ENCODE assay signal across 9 cellular contexts in genomic region chr6:125918230-125918629, GRCh38. TPM values are rescaled to one million over a fixed set of nuclear protein-coding genes. Genes with fewer than 3 reads are reported as not detected.
A peak's percentile ranks its signal among the peaks of the same experiment; 100 is the strongest.
DNase-seq lines count a peak whose midpoint lies in the region; ATAC-seq, FAIRE-seq and TF ChIP-seq lines count a peak whose summit lies in the region.
"Had no signal": no experiment of that assay in that cellular context is flagged by ENCODE, and none has a peak within 500 bp of the region (broad histone marks: within the 10 kb centered on the region; RNA-seq: fewer than 3 reads in every experiment).

No MANE protein-coding gene starts in this region.

- dilution Hi-C loops in endothelial cell of umbilical vein (cut with MboI; ENCODE audit: extremely low pct_ligation_motif_present, low sequenced_read_pairs), result no loop called here

- H3K9me1 ChIP-seq in endothelial cell of umbilical vein (replicated peaks; ENCODE audit: control insufficient read depth, extremely low read depth, insufficient read depth, low read length), result no peaks in the 10 kb centered on the region

- DNase-seq in CD14-positive monocyte (ENCODE audit: low spot score) (no peak), endothelial cell of umbilical vein (ENCODE audit: low read depth, low spot score) (no peak), omental fat pad (ENCODE audit: low spot score) (no peak), NCI-H446 (lab: John Stamatoyannopoulos, UW) (no peak), iPS-NIHi11 (ENCODE audit: low spot score) (no peak), AML-193 (lab: John Stamatoyannopoulos, UW) (no peak)
- no peak for DNase-seq in activated CD4-positive, CD25-positive, alpha-beta regulatory T cell treated with anti-CD3 and anti-CD28 coated beads, Interleukin-2, amount 50 U/mL, for 72 hours

- no peak for FAIRE-seq in endothelial cell of umbilical vein (lab: Jason Lieb, UNC)

- intact Hi-C loops in CD14-positive monocyte (cut with micrococcal nuclease), result loop anchor here in 1 of 2 donors (5.0 kb wide), 1 partner anchor 39 kb away; the partner anchor contains the start of gene HINT3
- intact Hi-C loops in endothelial cell of umbilical vein (cut with micrococcal nuclease), result no loop called here

- H3K27ac ChIP-seq in OCI-LY1 (ENCODE audit: low read depth, low read length, poor library complexity, severe bottlenecking) (no peak overlapping the region), endothelial cell of umbilical vein (ENCODE audit: insufficient read depth, low read depth, low read length) (peak overlapping the region; percentile 19)

- peaks cover 0 to 3% (median 0%) of the 10 kb centered on the region in 7 donors for H3K9me3 Mint-ChIP-seq in CD14-positive monocyte

- H3K4me3 ChIP-seq in OCI-LY1 (ENCODE audit: low read depth, low read length, poor library complexity, severe bottlenecking) (no peak overlapping the region), endothelial cell of umbilical vein (replicated peaks in 1 of 3; ENCODE audit: insufficient read depth in 1 of 3, low read depth in 1 of 3, low read length in 3 of 3) (no peak overlapping the region)
- H3K4me3 ChIP-seq: ovary had no signal

- peaks cover 78% of the 10 kb centered on the region for H3K36me3 ChIP-seq in OCI-LY1 (ENCODE audit: insufficient read depth, low read length)
- H3K36me3 ChIP-seq in endothelial cell of umbilical vein (ENCODE audit: control insufficient read depth in 2 of 2, extremely low read depth in 1 of 2, insufficient read depth in 2 of 2, low read length in 2 of 2), result peaks cover 20 to 22% of the 10 kb centered on the region in 2 experiments
- H3K36me3 ChIP-seq: ovary had no signal

- peaks cover 37% of the 10 kb centered on the region for H3K4me1 Mint-ChIP-seq in CD14-positive monocyte

- TF ChIP-seq CTCF in CD14-positive monocyte (IDR thresholded peaks at IDR 0.05) (no peak), OCI-LY1 (IDR thresholded peaks at IDR 0.05; ENCODE audit: low read length) (no peak), endothelial cell of umbilical vein (IDR thresholded peaks at IDR 0.05; ENCODE audit: extremely low read depth in 1 of 2, insufficient read depth in 1 of 2, low read depth in 1 of 2, low read length in 2 of 2) (no peak), omental fat pad (IDR thresholded peaks at IDR 0.05) (no peak)

- peak overlapping the region; percentile 42 to 97 (median 94) for H3K27ac Mint-ChIP-seq in CD14-positive monocyte

- no peaks in the 10 kb centered on the region for H3K9me2 ChIP-seq in OCI-LY1 (ENCODE audit: low read depth, low read length)

- H3K36me3 Mint-ChIP-seq in CD14-positive monocyte, result peaks cover 52 to 53% of the 10 kb centered on the region in 2 donors

- no peak overlapping the region for H3K9ac ChIP-seq in OCI-LY1 (ENCODE audit: low read length)
- H3K9ac ChIP-seq in endothelial cell of umbilical vein (replicated peaks; ENCODE audit: extremely low read depth, insufficient read depth, low read length), result no peak overlapping the region

- no peak for TF ChIP-seq POLR2A in endothelial cell of umbilical vein (IDR thresholded peaks at IDR 0.05; ENCODE audit: low read depth, low read length)

- H3K4me2 ChIP-seq in OCI-LY1 (ENCODE audit: low read length) (peak overlapping the region; percentile 36; the same call in 1 of the 2 replicates), endothelial cell of umbilical vein (ENCODE audit: insufficient read depth, low read length) (no peak overlapping the region)

- H3K4me1 ChIP-seq in OCI-LY1 (ENCODE audit: insufficient read depth, low read length, severe bottlenecking) (peaks cover 23% of the 10 kb centered on the region), endothelial cell of umbilical vein (ENCODE audit: control insufficient read depth, extremely low read depth, insufficient read depth, low read length) (peaks cover 25% of the 10 kb centered on the region)

- ATAC-seq in omental fat pad (ENCODE audit: low FRiP score), result peak; percentile 38

- no peak overlapping the region for H2AFZ ChIP-seq in OCI-LY1 (ENCODE audit: low read length)
- H2AFZ ChIP-seq in endothelial cell of umbilical vein (ENCODE audit: low read depth, low read length), result no peak overlapping the region

- BruUV-seq in endothelial cell of umbilical vein (replicated peaks; lab: Mats Ljungman, UMichigan), result no TSS peak

- CTCF ChIA-PET in endothelial cell of umbilical vein (lab: Charles Lee), result interaction anchor here (0.8 to 3.1 kb wide), 9 partner anchors 12 to 128 kb away, joined by 3 to 23 read pairs (median 5); partner anchors contain the start of genes HINT3 and NCOA7

- H3K9me3 ChIP-seq in OCI-LY1 (ENCODE audit: low read length), result no peaks in the 10 kb centered on the region
- H3K9me3 ChIP-seq in endothelial cell of umbilical vein (replicated peaks; ENCODE audit: control insufficient read depth, insufficient read depth, low read length), result no peaks in the 10 kb centered on the region
- H3K9me3 ChIP-seq: ovary had no signal

- H3K27me3 ChIP-seq in OCI-LY1 (ENCODE audit: insufficient read depth, low read length) (no peaks in the 10 kb centered on the region), endothelial cell of umbilical vein (ENCODE audit: control insufficient read depth in 2 of 2, insufficient read depth in 2 of 2, low read length in 2 of 2) (no peaks in the 10 kb centered on the region)
- H3K27me3 ChIP-seq: ovary had no signal

- no peaks in the 10 kb centered on the region for H3F3A ChIP-seq in OCI-LY1 (ENCODE audit: insufficient read depth, low read length)

- H3K79me2 ChIP-seq in OCI-LY1 (ENCODE audit: insufficient read depth, low read length), result no peaks in the 10 kb centered on the region
- no peaks in the 10 kb centered on the region for H3K79me2 ChIP-seq in endothelial cell of umbilical vein (ENCODE audit: control insufficient read depth, insufficient read depth, low read length)

- H3K27me3 Mint-ChIP-seq in CD14-positive monocyte (ENCODE audit: low read depth in 3 of 3), result no peaks in the 10 kb centered on the region

- POLR2A ChIA-PET in endothelial cell of umbilical vein (lab: Charles Lee), result no interaction called here

- no peaks in the 10 kb centered on the region for H4K20me1 ChIP-seq in OCI-LY1 (ENCODE audit: insufficient read depth, low read length)
- no peaks in the 10 kb centered on the region for H4K20me1 ChIP-seq in endothelial cell of umbilical vein (replicated peaks; ENCODE audit: control insufficient read depth, extremely low read depth, insufficient read depth, low read length)

- no peak overlapping the region for H3K4me3 Mint-ChIP-seq in CD14-positive monocyte

TF ChIP-seq in endothelial cell of umbilical vein, 7 proteins besides CTCF, POLR2A, EP300 and RAD21:
- no peak for TF ChIP-seq EZH2 (IDR thresholded peaks at IDR 0.05; ENCODE audit: borderline replicate concordance, low read depth, low read length, severe bottlenecking)
- no peak for TF ChIP-seq FOS (IDR thresholded peaks at IDR 0.05; ENCODE audit: borderline replicate concordance, insufficient read depth, low read length)
- TF ChIP-seq MYC (IDR thresholded peaks at IDR 0.05; ENCODE audit: low read depth, low read length), result no peak
- TF ChIP-seq POLR2AphosphoS5 (IDR thresholded peaks at IDR 0.05; ENCODE audit: insufficient read depth, low read depth, low read length), result no peak
- no peak for TF ChIP-seq MAX (IDR thresholded peaks at IDR 0.05; ENCODE audit: insufficient read depth, insufficient read length)
- no peak for TF ChIP-seq GATA2 (IDR thresholded peaks at IDR 0.05; ENCODE audit: insufficient read depth, insufficient read length, low read depth, low read length)
- no peak for TF ChIP-seq JUN (IDR thresholded peaks at IDR 0.05; ENCODE audit: borderline replicate concordance, insufficient read depth, insufficient read length, low read depth)

RNA-seq across cellular contexts. Expression of gene HINT3, which starts 38.3 kb away (rescaled TPM):
- polyA plus RNA-seq in CD14-positive monocyte (10 to 100 TPM; 12.3 to 18.0 TPM), endothelial cell of umbilical vein (1.1 and 1.8 TPM in 2 replicates)
- total RNA-seq in endothelial cell of umbilical vein (8.4 and 9.7 TPM in 2 replicates), omental fat pad (10 to 100 TPM; 10.6 to 23.6 (median 20.2) TPM)
- 1.9 and 2.1 TPM in 2 replicates for polyA plus RNA-seq in endothelial cell of umbilical vein (2011; cell fraction: cytosol; rRNA removed)
- polyA plus RNA-seq in endothelial cell of umbilical vein (2011; cell fraction: nucleus; rRNA removed), result 0.66 and 1.0 TPM in 2 replicates
- polyA plus RNA-seq in endothelial cell of umbilical vein (2012), result 9.3 TPM in 2 replicates
- 1.2 and 1.9 TPM in 2 replicates for polyA minus RNA-seq in endothelial cell of umbilical vein
- 5.6 TPM for polyA minus RNA-seq in endothelial cell of umbilical vein (2011; cell fraction: cytosol; rRNA and poly(A)+ RNA removed)
- polyA minus RNA-seq in endothelial cell of umbilical vein (2011; cell fraction: nucleus; rRNA and poly(A)+ RNA removed), result 1.7 TPM in 2 replicates
